In the genomic region with DNA sequence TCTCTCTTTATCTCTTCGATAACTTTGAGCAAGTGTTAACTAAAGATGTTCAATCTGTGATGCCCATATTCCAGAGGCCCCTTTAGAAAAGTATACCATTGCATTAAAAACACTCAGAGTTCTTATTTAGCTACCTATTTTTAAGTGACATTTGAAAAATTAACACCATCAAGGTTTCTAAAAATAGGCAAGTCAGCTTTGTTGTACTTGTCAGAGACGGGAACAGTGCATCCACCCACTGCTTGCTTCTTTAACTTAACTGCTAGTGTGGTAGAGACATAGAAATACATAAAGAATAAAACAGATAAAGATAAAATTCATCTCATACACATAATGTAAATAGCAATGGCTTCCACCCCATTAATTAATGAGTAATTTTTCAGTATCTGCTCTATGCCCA, we compare ENCODE assay signal across 15 cellular contexts.
"Had no signal": no experiment of that assay in that cellular context is flagged by ENCODE, and none has a peak within 500 bp of the region (broad histone marks: within the 10 kb centered on the region; RNA-seq: fewer than 3 reads in every experiment).

No MANE protein-coding gene starts in this region.

- ATAC-seq: heart right ventricle; naive thymus-derived CD4-positive, alpha-beta T cell; right cardiac atrium had no signal

- H3K27me3 ChIP-seq: heart right ventricle, neutrophil, stomach, suprapubic skin, thyroid gland, upper lobe of left lung, uterus had no signal

- H3K4me3 ChIP-seq: heart right ventricle, stomach, suprapubic skin, thyroid gland, upper lobe of left lung, uterus had no signal

- H3K36me3 ChIP-seq: heart right ventricle, neutrophil, stomach, suprapubic skin, thyroid gland, upper lobe of left lung, uterus had no signal

- DNase-seq: heart right ventricle; naive thymus-derived CD4-positive, alpha-beta T cell; nephron progenitor cell; posterior cingulate gyrus; right cardiac atrium; small intestine; stimulated activated CD4-positive, alpha-beta T cell treated with anti-CD3 and anti-CD28 coated beads, Interleukin-12 subunit alpha, Interleukin-12 subunit beta, amount 100 ng/mL, for 4 hours; stimulated activated naive CD4-positive, alpha-beta T cell; stomach; thyroid gland; upper lobe of left lung; uterus had no signal

- H3K9me3 ChIP-seq: heart right ventricle, neutrophil, stomach, suprapubic skin, thyroid gland, upper lobe of left lung, uterus had no signal

- H3K27me3 Mint-ChIP-seq: dendritic cell treated with granulocyte-macrophage colony-stimulating factor and Interleukin-4, amounts not matched to agents 40 ng/mL and 50 ng/mL, for 4 days had no signal

- H3K27ac ChIP-seq: heart right ventricle, neutrophil, stomach, suprapubic skin, thyroid gland, upper lobe of left lung, uterus had no signal

- H3K4me1 ChIP-seq: suprapubic skin, thyroid gland, upper lobe of left lung, uterus had no signal

- H3K9me3 Mint-ChIP-seq: dendritic cell treated with granulocyte-macrophage colony-stimulating factor and Interleukin-4, amounts not matched to agents 40 ng/mL and 50 ng/mL, for 4 days; naive thymus-derived CD4-positive, alpha-beta T cell; nephron progenitor cell had no signal

- H3K4me3 Mint-ChIP-seq: dendritic cell treated with granulocyte-macrophage colony-stimulating factor and Interleukin-4, amounts not matched to agents 40 ng/mL and 50 ng/mL, for 4 days; naive thymus-derived CD4-positive, alpha-beta T cell; nephron progenitor cell had no signal

- H3K27ac Mint-ChIP-seq: dendritic cell treated with granulocyte-macrophage colony-stimulating factor and Interleukin-4, amounts not matched to agents 40 ng/mL and 50 ng/mL, for 4 days; nephron progenitor cell had no signal

- H3K36me3 Mint-ChIP-seq: naive thymus-derived CD4-positive, alpha-beta T cell had no signal
